8 cellular contexts compared by ENCODE assay signal in the genomic region with DNA sequence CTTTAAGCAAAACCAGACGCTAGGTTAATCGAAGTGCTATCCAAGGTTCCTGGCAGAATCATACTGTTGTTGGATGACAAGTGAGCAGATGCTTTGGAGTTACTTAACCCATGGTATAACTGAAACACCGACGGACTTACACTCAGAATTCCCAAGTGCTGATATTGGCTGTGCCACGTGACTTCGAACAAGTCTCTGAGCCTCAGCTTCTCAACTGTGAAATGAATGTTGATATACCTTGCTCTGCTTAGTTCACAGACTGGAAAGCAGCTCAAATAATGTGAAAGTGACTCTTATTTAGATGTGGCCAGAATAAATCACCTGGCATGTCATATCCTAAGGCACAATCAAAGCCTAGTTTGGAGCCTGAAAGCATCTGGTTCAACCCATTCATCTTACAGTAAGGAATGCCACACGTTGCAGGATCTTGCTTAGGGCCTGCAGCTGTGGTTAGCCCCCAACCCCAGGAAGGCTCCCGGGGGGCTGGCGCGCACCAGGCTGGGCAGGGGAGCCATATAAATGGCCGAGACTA. TPM values are rescaled to one million over a fixed set of nuclear protein-coding genes. Genes with fewer than 3 reads are reported as not detected.
DNase-seq lines count a peak whose midpoint lies in the region; ATAC-seq and TF ChIP-seq lines count a peak whose summit lies in the region.

No MANE protein-coding gene starts in this region.

- no peaks in the 10 kb centered on the region for H3K9me3 Mint-ChIP-seq in GM23338

- no peak overlapping the region for H3K27ac Mint-ChIP-seq in GM23338

- peak overlapping the region; percentile 91 for H3K4me3 Mint-ChIP-seq in GM23338

- peaks cover 6% of the 10 kb centered on the region for H3K27me3 Mint-ChIP-seq in GM23338 (ENCODE audit: insufficient read depth, low read depth, poor library complexity)

- ATAC-seq in GM23338 = no peak
- ATAC-seq in GM21526 (IDR thresholded peaks at IDR 0.05; ENCODE audit: low FRiP score, unreplicated experiment) = no peak
- ATAC-seq in GM19395 (IDR thresholded peaks at IDR 0.05; ENCODE audit: unreplicated experiment) = no peak

- peak overlapping the region; percentile 97 for H3K4me3 ChIP-seq in GM23338
- peak overlapping the region; percentile 97 for H3K4me3 ChIP-seq in fibroblast of the aortic adventitia (ENCODE audit: low read depth, low read length)
- peak overlapping the region; percentile 91 for H3K4me3 ChIP-seq in skeletal muscle cell (ENCODE audit: low read depth, low read length)

- H2AFZ ChIP-seq in GM23338 = peak overlapping the region; percentile 98

- DNase-seq in GM23338 (ENCODE audit: low spot score) (peak; percentile 60), SK-N-DZ (ENCODE audit: low spot score) (peak; percentile 8), fibroblast of the aortic adventitia (ENCODE audit: low read depth) (peak; percentile 16), skeletal muscle cell (ENCODE audit: low read depth) (no peak), NCI-H345 treated with DMSO at 0.1 percent for 48 hours (lab: John Stamatoyannopoulos, UW; ENCODE audit: unreplicated experiment) (no peak), NCI-H2227 treated with DMSO at 0.1 percent for 48 hours (lab: John Stamatoyannopoulos, UW) (no peak)

- H3K36me3 ChIP-seq in GM23338 (ENCODE audit: insufficient read depth) = peaks cover 7% of the 10 kb centered on the region; the same call in 1 of the 2 replicates

- peak overlapping the region; percentile 92 for H3K4me2 ChIP-seq in GM23338

- TF ChIP-seq CTCF in GM23338 (conservative IDR thresholded peaks at IDR 0.05; ENCODE audit: low read depth in 2 of 2) (no peak), fibroblast of the aortic adventitia (IDR thresholded peaks at IDR 0.05; ENCODE audit: insufficient read depth, low read length) (no peak)

- H3K36me3 Mint-ChIP-seq in GM23338 (ENCODE audit: low read depth) = peaks cover 19% of the 10 kb centered on the region

- H4K20me1 ChIP-seq in GM23338 (replicated peaks; ENCODE audit: insufficient read depth) = peaks cover 2% of the 10 kb centered on the region; the same call in 1 of the 2 replicates

- H3K27ac ChIP-seq in GM23338 (ENCODE audit: low read depth) = 0 out of 2 replicates have a peak overlapping the region, but pooled peaks have one; percentile 46

- H3K4me1 Mint-ChIP-seq in GM23338 = peaks cover 9% of the 10 kb centered on the region

- H3K9me2 ChIP-seq in GM23338 (ENCODE audit: insufficient read depth) = no peaks in the 10 kb centered on the region

- peaks cover 14% of the 10 kb centered on the region for H3K4me1 ChIP-seq in GM23338 (ENCODE audit: insufficient read depth)

- H3K27me3 ChIP-seq in GM23338 (ENCODE audit: insufficient read depth) = no peaks in the 10 kb centered on the region

- H3F3A ChIP-seq in GM23338 (replicated peaks; ENCODE audit: low read depth) = no peaks in the 10 kb centered on the region

- peaks cover 62% of the 10 kb centered on the region for H3K79me2 ChIP-seq in GM23338 (replicated peaks; ENCODE audit: insufficient read depth)

TF ChIP-seq in GM23338, 12 proteins besides CTCF, POLR2A, EP300 and RAD21:
- no peak for TF ChIP-seq POLR2AphosphoS5 (IDR thresholded peaks at IDR 0.05; ENCODE audit: low read depth)
- no peak for TF ChIP-seq ZNF331 (CRISPR knock-in tag; IDR thresholded peaks at IDR 0.05; ENCODE audit: low read depth)
- no peak for TF ChIP-seq STAT1 (IDR thresholded peaks at IDR 0.05; ENCODE audit: unreplicated experiment)
- TF ChIP-seq EZH2 (IDR thresholded peaks at IDR 0.05; ENCODE audit: low read depth, unreplicated experiment) = no peak
- TF ChIP-seq CREB1 (CRISPR knock-in tag; IDR thresholded peaks at IDR 0.05; ENCODE audit: low read depth) = no peak
- TF ChIP-seq NANOG (IDR thresholded peaks at IDR 0.05; ENCODE audit: borderline replicate concordance) = no peak
- no peak for TF ChIP-seq ZNF462 (CRISPR knock-in tag; IDR thresholded peaks at IDR 0.05)
- TF ChIP-seq ETS1 (IDR thresholded peaks at IDR 0.05) = no peak

RNA-seq across cellular contexts. Expression of gene GEMIN5, which starts 0.8 kb away (rescaled TPM):
- 46.7 and 49.7 TPM in 2 replicates for total RNA-seq in GM23338 (2014; rRNA removed; shearing (Covaris generic))
- 18.3 and 19.2 TPM in 2 replicates for polyA plus RNA-seq in GM23338 (2016; fragmentation: Nextera tagmentation; extraction: Ambion mirVana)
- 19.6 and 23.4 TPM in 2 replicates for polyA plus RNA-seq in SK-N-DZ (2014; cell fraction: cytosol; rRNA removed)
- polyA plus RNA-seq in SK-N-DZ (2014; cell fraction: nucleus; rRNA removed) = 12.0 and 18.5 TPM in 2 replicates
- total RNA-seq in fibroblast of the aortic adventitia (ENCODE audit: low replicate concordance) = 18.2 and 28.1 TPM in 2 replicates

RNA-seq across cellular contexts. Expression of gene MRPL22, which starts 3.6 kb away (rescaled TPM):
- total RNA-seq in GM23338 (2014; rRNA removed; shearing (Covaris generic)) = 26.1 and 32.1 TPM in 2 replicates
- 256 and 260 TPM in 2 replicates for polyA plus RNA-seq in GM23338 (2016; fragmentation: Nextera tagmentation; extraction: Ambion mirVana)
- polyA plus RNA-seq in SK-N-DZ (2014; cell fraction: cytosol; rRNA removed) = 19.5 and 24.6 TPM in 2 replicates
- polyA plus RNA-seq in SK-N-DZ (2014; cell fraction: nucleus; rRNA removed) = 23.4 and 31.4 TPM in 2 replicates
- total RNA-seq in fibroblast of the aortic adventitia (ENCODE audit: low replicate concordance) = 4.6 and 21.5 TPM in 2 replicates

Comparison
In these comparisons a context has a peak if more than half of its experiments do, and no peak if none do; other contexts are left out.
1. DNase-seq: peak in GM23338 (single experiment), SK-N-DZ (single experiment) and fibroblast of the aortic adventitia (single experiment); none in skeletal muscle cell (single experiment), NCI-H345 treated with DMSO at 0.1 percent for 48 hours (single experiment) and NCI-H2227 treated with DMSO at 0.1 percent for 48 hours (single experiment).
2. Peak in every context shown above with its lines, with median percentiles within 50 percentile points of each other: H3K4me3 ChIP-seq.